ENCODE assay signal across 1 cellular context in genomic region chr14:90362558-90362896, GRCh38.
TF ChIP-seq lines count a peak whose summit lies in the region.

No MANE protein-coding gene starts in this region.

TF ChIP-seq in HepG2, 621 proteins besides CTCF, POLR2A, EP300 and RAD21:
- TF ChIP-seq, protein P1, sequence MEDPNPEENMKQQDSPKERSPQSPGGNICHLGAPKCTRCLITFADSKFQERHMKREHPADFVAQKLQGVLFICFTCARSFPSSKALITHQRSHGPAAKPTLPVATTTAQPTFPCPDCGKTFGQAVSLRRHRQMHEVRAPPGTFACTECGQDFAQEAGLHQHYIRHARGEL (CRISPR knock-in tag; IDR thresholded peaks at IDR 0.05), result no peak
- TF ChIP-seq, protein P2, sequence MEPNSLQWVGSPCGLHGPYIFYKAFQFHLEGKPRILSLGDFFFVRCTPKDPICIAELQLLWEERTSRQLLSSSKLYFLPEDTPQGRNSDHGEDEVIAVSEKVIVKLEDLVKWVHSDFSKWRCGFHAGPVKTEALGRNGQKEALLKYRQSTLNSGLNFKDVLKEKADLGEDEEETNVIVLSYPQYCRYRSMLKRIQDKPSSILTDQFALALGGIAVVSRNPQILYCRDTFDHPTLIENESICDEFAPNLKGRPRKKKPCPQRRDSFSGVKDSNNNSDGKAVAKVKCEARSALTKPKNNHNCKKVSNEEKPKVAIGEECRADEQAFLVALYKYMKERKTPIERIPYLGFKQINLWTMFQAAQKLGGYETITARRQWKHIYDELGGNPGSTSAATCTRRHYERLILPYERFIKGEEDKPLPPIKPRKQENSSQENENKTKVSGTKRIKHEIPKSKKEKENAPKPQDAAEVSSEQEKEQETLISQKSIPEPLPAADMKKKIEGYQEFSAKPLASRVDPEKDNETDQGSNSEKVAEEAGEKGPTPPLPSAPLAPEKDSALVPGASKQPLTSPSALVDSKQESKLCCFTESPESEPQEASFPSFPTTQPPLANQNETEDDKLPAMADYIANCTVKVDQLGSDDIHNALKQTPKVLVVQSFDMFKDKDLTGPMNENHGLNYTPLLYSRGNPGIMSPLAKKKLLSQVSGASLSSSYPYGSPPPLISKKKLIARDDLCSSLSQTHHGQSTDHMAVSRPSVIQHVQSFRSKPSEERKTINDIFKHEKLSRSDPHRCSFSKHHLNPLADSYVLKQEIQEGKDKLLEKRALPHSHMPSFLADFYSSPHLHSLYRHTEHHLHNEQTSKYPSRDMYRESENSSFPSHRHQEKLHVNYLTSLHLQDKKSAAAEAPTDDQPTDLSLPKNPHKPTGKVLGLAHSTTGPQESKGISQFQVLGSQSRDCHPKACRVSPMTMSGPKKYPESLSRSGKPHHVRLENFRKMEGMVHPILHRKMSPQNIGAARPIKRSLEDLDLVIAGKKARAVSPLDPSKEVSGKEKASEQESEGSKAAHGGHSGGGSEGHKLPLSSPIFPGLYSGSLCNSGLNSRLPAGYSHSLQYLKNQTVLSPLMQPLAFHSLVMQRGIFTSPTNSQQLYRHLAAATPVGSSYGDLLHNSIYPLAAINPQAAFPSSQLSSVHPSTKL (CRISPR knock-in tag; IDR thresholded peaks at IDR 0.05), result no peak
- TF ChIP-seq HNF4A (CRISPR knock-in tag; IDR thresholded peaks at IDR 0.05) (0 out of 2 replicates have a peak, but pooled peaks have one; percentile 14), ZC3H13 (CRISPR knock-in tag; IDR thresholded peaks at IDR 0.05) (no peak), NCOR1 (IDR thresholded peaks at IDR 0.05; ENCODE audit: borderline replicate concordance, low read length) (no peak; the same call in 1 of the 2 replicates), SP5 (CRISPR knock-in tag; IDR thresholded peaks at IDR 0.05; ENCODE audit: borderline replicate concordance, low read depth) (0 out of 2 replicates have a peak, but pooled peaks have one; percentile 20), ZNF564 (CRISPR knock-in tag; IDR thresholded peaks at IDR 0.05) (peak; percentile 99)
- TF ChIP-seq, protein P3, sequence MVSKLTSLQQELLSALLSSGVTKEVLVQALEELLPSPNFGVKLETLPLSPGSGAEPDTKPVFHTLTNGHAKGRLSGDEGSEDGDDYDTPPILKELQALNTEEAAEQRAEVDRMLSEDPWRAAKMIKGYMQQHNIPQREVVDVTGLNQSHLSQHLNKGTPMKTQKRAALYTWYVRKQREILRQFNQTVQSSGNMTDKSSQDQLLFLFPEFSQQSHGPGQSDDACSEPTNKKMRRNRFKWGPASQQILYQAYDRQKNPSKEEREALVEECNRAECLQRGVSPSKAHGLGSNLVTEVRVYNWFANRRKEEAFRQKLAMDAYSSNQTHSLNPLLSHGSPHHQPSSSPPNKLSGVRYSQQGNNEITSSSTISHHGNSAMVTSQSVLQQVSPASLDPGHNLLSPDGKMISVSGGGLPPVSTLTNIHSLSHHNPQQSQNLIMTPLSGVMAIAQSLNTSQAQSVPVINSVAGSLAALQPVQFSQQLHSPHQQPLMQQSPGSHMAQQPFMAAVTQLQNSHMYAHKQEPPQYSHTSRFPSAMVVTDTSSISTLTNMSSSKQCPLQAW (CRISPR knock-in tag; IDR thresholded peaks at IDR 0.05), result no peak
TF ChIP-seq in HepG2: peak in this region for 3.
